8 cellular contexts compared by ENCODE assay signal in the genomic region with DNA sequence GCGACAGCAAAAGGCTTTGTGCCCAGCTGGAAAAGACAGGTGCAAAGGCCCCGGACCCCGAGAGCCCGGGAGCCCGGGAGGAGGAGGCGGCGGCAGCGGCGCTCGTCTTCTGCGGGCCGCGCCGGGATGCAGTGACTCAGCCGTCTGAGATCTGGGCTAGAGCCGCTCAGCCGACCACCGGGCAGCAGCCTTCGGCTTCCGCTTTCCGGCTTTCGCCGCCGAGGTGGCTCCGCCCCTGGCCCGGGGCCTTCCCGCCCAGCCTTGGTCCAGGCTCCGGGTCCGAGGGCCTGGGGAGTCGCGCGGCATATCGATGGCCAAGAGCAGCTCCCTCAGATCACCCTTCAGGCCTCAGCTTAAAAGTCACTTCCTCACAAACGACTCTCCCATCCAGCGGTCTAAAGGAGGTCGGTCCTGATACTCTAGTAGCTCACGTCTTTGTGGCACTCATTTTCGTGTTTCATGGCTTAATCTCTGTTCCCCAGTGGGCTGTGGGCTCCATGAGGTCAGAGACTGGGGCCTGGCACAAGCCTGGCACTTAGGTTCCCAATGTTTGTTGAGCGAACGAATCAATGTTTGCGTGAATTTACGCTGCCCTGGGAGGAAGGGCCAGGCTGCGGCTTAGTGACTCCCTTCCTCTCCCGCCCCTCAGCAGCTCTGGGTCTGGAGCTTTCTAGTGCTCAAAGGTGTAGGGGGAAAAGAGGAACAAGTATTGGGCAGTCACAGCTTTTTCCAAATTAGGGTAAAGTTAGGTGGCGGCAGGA. TPM values are rescaled to one million over a fixed set of nuclear protein-coding genes. Genes with fewer than 3 reads are reported as not detected.
DNase-seq lines count a peak whose midpoint lies in the region; ATAC-seq and TF ChIP-seq lines count a peak whose summit lies in the region.

A gene (minus strand): TSS at position 146 of the 761 bp plus-strand sequence. CDS start 783 bp downstream, outside the sequence.

- peak within 1 kb of the TSS; percentile 90 for H3K27ac ChIP-seq in duodenal mucosa (ENCODE audit: low read depth, low read length)

- H3K4me1 ChIP-seq in duodenal mucosa (ENCODE audit: control insufficient read depth in 1 of 2, insufficient read depth in 2 of 2, low read length in 2 of 2): peaks cover 11 to 17% of the 10 kb centered on the region in 2 donors

- H3K9me3 ChIP-seq in duodenal mucosa (ENCODE audit: control insufficient read depth in 1 of 2, low read length in 2 of 2): no peaks in the 10 kb centered on the region

- 1 to 3% methylated on average over 24 to 44 of the region's 45 CpGs for WGBS in lower leg skin, 2 donors

- DNase-seq in C1 segment of cervical spinal cord (lab: John Stamatoyannopoulos, UW) (peak in 12 of 14 donors; percentile 59 to 81 (median 74)), GM19240 (ENCODE audit: insufficient read length, low spot score) (peak; percentile 27), NCI-H69 (lab: John Stamatoyannopoulos, UW) (peak; percentile 74), lower leg skin (ENCODE audit: low spot score in 2 of 2) (peak; percentile 58 to 94)
- DNase-seq in activated CD4-positive, alpha-beta T cell treated with anti-CD3 and anti-CD28 coated beads, Interleukin-2, amount 50 U/mL, for 4 hours: peak; percentile 24 to 30
- peak in 2 of 3 donors; percentile 26 to 36 for DNase-seq in stimulated activated CD4-positive, alpha-beta T cell treated with anti-CD3 and anti-CD28 coated beads, TNF-alpha, amount 100 ng/mL, for 1 hour (ENCODE audit: low read depth in 3 of 3, low spot score in 1 of 3)

- peak within 1 kb of the TSS; percentile 93 to 96 for H3K4me3 ChIP-seq in duodenal mucosa (ENCODE audit: low read depth in 1 of 2, low read length in 2 of 2)
- peak within 1 kb of the TSS; percentile 91 for H3K4me3 ChIP-seq in lower leg skin (ENCODE audit: low read depth, poor library complexity, severe bottlenecking)

- ATAC-seq in HG03442 (IDR thresholded peaks at IDR 0.05; ENCODE audit: unreplicated experiment): peak; percentile 78

- peaks cover 0 to 4% of the 10 kb centered on the region in 2 donors for H3K36me3 ChIP-seq in duodenal mucosa (ENCODE audit: control insufficient read depth in 1 of 2, insufficient read depth in 2 of 2, low read length in 2 of 2)

- no peak for TF ChIP-seq CTCF in lower leg skin (IDR thresholded peaks at IDR 0.05)

- peak within 1 kb of the TSS; percentile 94 to 96 for H3K9ac ChIP-seq in duodenal mucosa (ENCODE audit: low read depth in 1 of 2, low read length in 2 of 2)

- H3K27me3 ChIP-seq in duodenal mucosa (ENCODE audit: control insufficient read depth in 1 of 2, insufficient read depth in 2 of 2, low read length in 2 of 2): no peaks in the 10 kb centered on the region

- intact Hi-C loops in lower leg skin (cut with DNase I; ENCODE audit: low total_unique reads): no loop called here

- no peak for TF ChIP-seq POLR2A in lower leg skin (IDR thresholded peaks at IDR 0.05)

RNA-seq across cellular contexts. Expression of the gene that starts here (rescaled TPM):
- 1 to 10 TPM in 3 of 4 donors, under 1 TPM in 1; 0.65 to 4.8 (median 2.0) TPM for total RNA-seq in lower leg skin

Comparison
In these comparisons a context has a peak if more than half of its experiments do, and no peak if none do; other contexts are left out.
1. Peak in every context shown above with its lines: DNase-seq, ATAC-seq, H3K4me3 ChIP-seq and H3K27ac ChIP-seq.